ENCODE assay signal across 13 cellular contexts in the genomic region with DNA sequence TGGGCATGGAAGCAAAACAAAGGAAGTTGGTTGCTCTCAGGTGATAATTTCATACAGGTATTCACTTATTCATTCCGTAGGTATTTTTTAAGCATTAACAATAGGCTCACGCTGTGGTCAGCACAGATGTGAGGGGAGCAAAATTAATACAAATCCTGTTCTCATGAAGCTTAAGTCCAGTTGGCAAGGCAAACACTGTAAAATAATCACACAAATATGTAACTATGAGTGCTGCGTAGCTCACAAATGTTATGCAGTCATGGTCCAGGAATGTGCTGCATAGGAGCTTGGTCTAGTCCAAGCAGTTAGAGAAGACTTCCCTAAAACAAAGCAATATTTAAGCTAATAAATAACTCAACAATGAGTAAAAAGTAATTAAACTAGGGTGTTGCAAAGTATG. TPM values are rescaled to one million over a fixed set of nuclear protein-coding genes. Genes with fewer than 3 reads are reported as not detected.
DNase-seq lines count a peak whose midpoint lies in the region; ATAC-seq and TF ChIP-seq lines count a peak whose summit lies in the region.
"Had no signal": no experiment of that assay in that cellular context is flagged by ENCODE, and none has a peak within 500 bp of the region (broad histone marks: within the 10 kb centered on the region; RNA-seq: fewer than 3 reads in every experiment).

No MANE protein-coding gene starts in this region.

- peak overlapping the region; percentile 70 for H3K9ac ChIP-seq in mammary epithelial cell (ENCODE audit: insufficient read depth, low read length)
- H3K9ac ChIP-seq in mesenchymal stem cell (ENCODE audit: low read length), result peak overlapping the region; percentile 59

- H3K79me2 ChIP-seq in mammary epithelial cell (ENCODE audit: insufficient read depth, low read length), result no peaks in the 10 kb centered on the region

- no peaks in the 10 kb centered on the region for H4K20me1 ChIP-seq in mammary epithelial cell (ENCODE audit: insufficient read depth, low read length)

- H3K27ac ChIP-seq in mammary epithelial cell (ENCODE audit: insufficient read depth, low read depth, low read length), result peak overlapping the region; percentile 98
- peak overlapping the region; percentile 54 for H3K27ac ChIP-seq in mesenchymal stem cell (ENCODE audit: low read length, poor library complexity, severe bottlenecking)
- H3K27ac ChIP-seq: colonic mucosa had no signal

- no peak overlapping the region for H3K14ac ChIP-seq in mesenchymal stem cell (ENCODE audit: low read length in 2 of 2)

- H2BK120ac ChIP-seq in mesenchymal stem cell (ENCODE audit: low read depth, low read length), result no peak overlapping the region

- POLR2A ChIA-PET in WTC11 (lab: Charles Lee), result no interaction called here

- no peak; the same call in 1 of the 2 replicates for TF ChIP-seq RAD21 in Ishikawa (IDR thresholded peaks at IDR 0.05; ENCODE audit: low read depth)

- dilution Hi-C loops in mammary epithelial cell (cut with HindIII; ENCODE audit: low sequenced_read_pairs), result no loop called here

- no peak overlapping the region for H3K4me3 Mint-ChIP-seq in WTC11
- H3K4me3 Mint-ChIP-seq: activated T-cell treated with anti-CD3 and anti-CD28 coated beads, Interleukin-2, amount 50 U/mL, for 24 hours; CD8-positive, alpha-beta memory T cell; natural killer cell treated with Interleukin-12 subunit alpha and Interleukin-12 subunit beta and Interleukin-15 and Interleukin-18, amount 100 ng/mL, for 72 hours had no signal

- ATAC-seq in HG03571 (IDR thresholded peaks at IDR 0.05; ENCODE audit: unreplicated experiment), result no peak
- no peak for ATAC-seq in WTC11
- ATAC-seq: natural killer cell treated with Interleukin-12 subunit alpha and Interleukin-12 subunit beta and Interleukin-15 and Interleukin-18, amount 100 ng/mL, for 72 hours had no signal

- peak; percentile 68 for DNase-seq in AG09319 (ENCODE audit: extremely low read depth, low read depth)
- peak; percentile 96 for DNase-seq in mammary epithelial cell
- peak; percentile 64 for DNase-seq in mesenchymal stem cell
- DNase-seq in SHP77 (lab: John Stamatoyannopoulos, UW), result no peak
- no peak for DNase-seq in NCI-H526 (lab: John Stamatoyannopoulos, UW)
- no peak for DNase-seq in WTC11 (ENCODE audit: low spot score)
- DNase-seq: activated T-cell treated with anti-CD3 and anti-CD28 coated beads, Interleukin-2, amount 50 U/mL, for 24 hours; CD8-positive, alpha-beta memory T cell; colonic mucosa; NCI-H748 treated with DMSO at 0.1 percent for 48 hours had no signal

- H3K9me3 ChIP-seq in mammary epithelial cell (replicated peaks; ENCODE audit: insufficient read depth, low read length), result no peaks in the 10 kb centered on the region
- no peaks in the 10 kb centered on the region for H3K9me3 ChIP-seq in mesenchymal stem cell (ENCODE audit: control insufficient read depth, low read length)
- H3K9me3 ChIP-seq: colonic mucosa had no signal

- H4K8ac ChIP-seq in mesenchymal stem cell (ENCODE audit: low read length), result no peak overlapping the region

- H3K4me1 Mint-ChIP-seq in WTC11, result peaks cover 5% of the 10 kb centered on the region
- H3K4me1 Mint-ChIP-seq: CD8-positive, alpha-beta memory T cell had no signal

- intact Hi-C loops in mammary epithelial cell (cut with micrococcal nuclease), result loop anchor here (1.0 kb wide), 1 partner anchor 32 kb away; no protein-coding TSS in a partner anchor

- no peaks in the 10 kb centered on the region for H3K27me3 ChIP-seq in mammary epithelial cell (ENCODE audit: insufficient read depth, low read length)
- no peaks in the 10 kb centered on the region for H3K27me3 ChIP-seq in mesenchymal stem cell (ENCODE audit: control insufficient read depth in 1 of 2, insufficient read depth in 1 of 2, low read length in 2 of 2)
- H3K27me3 ChIP-seq: colonic mucosa had no signal

- peaks cover 19% of the 10 kb centered on the region for H3K9me3 Mint-ChIP-seq in WTC11
- H3K9me3 Mint-ChIP-seq: activated T-cell treated with anti-CD3 and anti-CD28 coated beads, Interleukin-2, amount 50 U/mL, for 24 hours; natural killer cell treated with Interleukin-12 subunit alpha and Interleukin-12 subunit beta and Interleukin-15 and Interleukin-18, amount 100 ng/mL, for 72 hours had no signal

- no peak overlapping the region for H2BK15ac ChIP-seq in mesenchymal stem cell (ENCODE audit: low read depth, poor library complexity, severe bottlenecking)

- H2AK5ac ChIP-seq in mesenchymal stem cell (ENCODE audit: low read length, severe bottlenecking), result no peak overlapping the region

- H3K4me2 ChIP-seq in mammary epithelial cell (ENCODE audit: insufficient read depth, low read depth, low read length) (peak overlapping the region; percentile 71), mesenchymal stem cell (ENCODE audit: low read length, poor library complexity, severe bottlenecking) (no peak overlapping the region)

- no peak overlapping the region for H3K23ac ChIP-seq in mesenchymal stem cell (ENCODE audit: low read length in 2 of 2)

- no peaks in the 10 kb centered on the region for H3K79me1 ChIP-seq in mesenchymal stem cell (replicated peaks; ENCODE audit: low read length, poor library complexity, severe bottlenecking)

- H3K36me3 ChIP-seq in mammary epithelial cell (ENCODE audit: insufficient read depth, low read length) (no peaks in the 10 kb centered on the region), mesenchymal stem cell (ENCODE audit: control insufficient read depth in 1 of 2, insufficient read depth in 2 of 2, low read depth in 1 of 2, low read length in 2 of 2) (no peaks in the 10 kb centered on the region)
- H3K36me3 ChIP-seq: colonic mucosa had no signal

- H4K91ac ChIP-seq in mesenchymal stem cell (ENCODE audit: low read length), result no peak overlapping the region

- 0% methylated on average over 3 of the region's 3 CpGs for WGBS in mammary epithelial cell (ENCODE audit: low coverage, missing lambda C conversion rate)
- no CpG with 5 or more reads among the region's 3 CpGs for WGBS in mesenchymal stem cell

- H3K36me3 Mint-ChIP-seq in WTC11, result peaks cover 5% of the 10 kb centered on the region
- H3K36me3 Mint-ChIP-seq: natural killer cell treated with Interleukin-12 subunit alpha and Interleukin-12 subunit beta and Interleukin-15 and Interleukin-18, amount 100 ng/mL, for 72 hours had no signal

- peaks cover 3% of the 10 kb centered on the region; the same call in 1 of the 2 replicates for H3K27me3 Mint-ChIP-seq in WTC11 (ENCODE audit: low read depth)

- no peak overlapping the region for H3K27ac Mint-ChIP-seq in WTC11
- H3K27ac Mint-ChIP-seq: activated T-cell treated with anti-CD3 and anti-CD28 coated beads, Interleukin-2, amount 50 U/mL, for 24 hours; CD8-positive, alpha-beta memory T cell; natural killer cell treated with Interleukin-12 subunit alpha and Interleukin-12 subunit beta and Interleukin-15 and Interleukin-18, amount 100 ng/mL, for 72 hours had no signal

- BruUV-seq in mammary epithelial cell (replicated peaks; lab: Mats Ljungman, UMichigan), result no TSS peak

- peak; percentile 96 for TF ChIP-seq EP300 in Ishikawa (IDR thresholded peaks at IDR 0.05; ENCODE audit: borderline replicate concordance)

- H3K4me1 ChIP-seq in mammary epithelial cell (ENCODE audit: insufficient read depth, low read length) (peaks cover 31% of the 10 kb centered on the region), mesenchymal stem cell (ENCODE audit: control insufficient read depth, insufficient read depth, low read depth, low read length) (peaks cover 7% of the 10 kb centered on the region)
- H3K4me1 ChIP-seq: colonic mucosa had no signal

- no peak overlapping the region for H2BK5ac ChIP-seq in mesenchymal stem cell (ENCODE audit: low read depth, low read length, poor library complexity, severe bottlenecking)

- no peak for TF ChIP-seq CTCF in AG09319 (IDR thresholded peaks at IDR 0.05; ENCODE audit: low read depth, low read length)
- no peak for TF ChIP-seq CTCF in mammary epithelial cell (conservative IDR thresholded peaks at IDR 0.05 in 1 of 2, IDR thresholded peaks at IDR 0.05 in 1 of 2; ENCODE audit: extremely low read depth in 1 of 2, insufficient read depth in 1 of 2, low read depth in 1 of 2, low read length in 2 of 2)
- TF ChIP-seq CTCF in WTC11 (IDR thresholded peaks at IDR 0.05), result no peak

- H2BK12ac ChIP-seq in mesenchymal stem cell (ENCODE audit: low read length in 2 of 2), result no peak overlapping the region

- H3K4ac ChIP-seq in mesenchymal stem cell (ENCODE audit: low read depth in 1 of 2, low read length in 2 of 2), result no peak overlapping the region

- CTCF ChIA-PET in mammary epithelial cell (lab: Charles Lee; ENCODE audit: low non-redundant PET), result interaction anchor here (0.6 to 0.9 kb wide), 3 partner anchors 21 to 330 kb away, joined by 3 to 5 read pairs (median 3); no protein-coding TSS in a partner anchor
- CTCF ChIA-PET in WTC11 (lab: Charles Lee), result interaction anchor here (0.8 to 0.9 kb wide), 2 partner anchors 71 to 75 kb away, joined by 4 read pairs; no protein-coding TSS in a partner anchor

- in situ Hi-C loops in mammary epithelial cell (cut with MboI; ENCODE audit: low sequenced_read_pairs in 2 of 2), result no loop called here

- no peak overlapping the region for H3K4me3 ChIP-seq in mammary epithelial cell (replicated peaks in 1 of 3; ENCODE audit: insufficient read depth in 1 of 3, low read depth in 2 of 3, low read length in 3 of 3)
- no peak overlapping the region for H3K4me3 ChIP-seq in mesenchymal stem cell (ENCODE audit: insufficient read depth in 1 of 2, low read depth in 1 of 2, low read length in 2 of 2)
- H3K4me3 ChIP-seq: colonic mucosa had no signal

- no peak overlapping the region for H3K18ac ChIP-seq in mesenchymal stem cell (ENCODE audit: low read depth in 1 of 2, low read length in 2 of 2)

- H2AFZ ChIP-seq in mammary epithelial cell (ENCODE audit: low read depth, low read length) (peak overlapping the region; percentile 25), mesenchymal stem cell (ENCODE audit: low read depth, low read length) (no peak overlapping the region)

TF ChIP-seq in Ishikawa, 13 proteins besides CTCF, POLR2A, EP300 and RAD21 (continues in another document):
- 0 out of 2 replicates have a peak, but pooled peaks have one; percentile 35 for TF ChIP-seq CREB1 (IDR thresholded peaks at IDR 0.05; ENCODE audit: low read depth)
- no peak for TF ChIP-seq ZBTB7A (IDR thresholded peaks at IDR 0.05; ENCODE audit: low read depth)

RNA-seq across cellular contexts. Expression of a gene that starts 23.9 kb away (rescaled TPM):
- total RNA-seq in mammary epithelial cell, result not detected
- polyA plus RNA-seq in mammary epithelial cell, result not detected
- polyA minus RNA-seq in mammary epithelial cell, result not detected
- polyA plus RNA-seq in mesenchymal stem cell (2013, experiment 1 of 2), result not detected
- not detected for polyA plus RNA-seq in mesenchymal stem cell (2013, experiment 2 of 2)
- 1.7 to 9.7 TPM (median 7.0 TPM) in 3 replicates for total RNA-seq in WTC11 (2021)
- total RNA-seq: CD8-positive, alpha-beta memory T cell; natural killer cell treated with Interleukin-12 subunit alpha and Interleukin-12 subunit beta and Interleukin-15 and Interleukin-18, amount 100 ng/mL, for 72 hours had no signal
- polyA plus RNA-seq: CD8-positive, alpha-beta memory T cell had no signal

RNA-seq across cellular contexts. Expression of a gene that starts 31.1 kb away (rescaled TPM):
- 1 to 10 TPM; 1.7 to 2.4 TPM for total RNA-seq in mammary epithelial cell
- polyA plus RNA-seq in mammary epithelial cell, result 0.20 TPM
- polyA minus RNA-seq in mammary epithelial cell, result not detected
- 0.28 TPM for polyA plus RNA-seq in mesenchymal stem cell (2013, experiment 1 of 2)
- not detected for polyA plus RNA-seq in mesenchymal stem cell (2013, experiment 2 of 2)
- total RNA-seq in WTC11 (2021), result 1.1 to 1.6 TPM (median 1.1 TPM) in 3 replicates
- total RNA-seq: CD8-positive, alpha-beta memory T cell; colonic mucosa; natural killer cell treated with Interleukin-12 subunit alpha and Interleukin-12 subunit beta and Interleukin-15 and Interleukin-18, amount 100 ng/mL, for 72 hours had no signal
- polyA plus RNA-seq: CD8-positive, alpha-beta memory T cell had no signal

Comparison
In these comparisons a context has a peak if more than half of its experiments do, and no peak if none do; other contexts are left out.
1. DNase-seq: peak in AG09319 (single experiment), mammary epithelial cell (single experiment) and mesenchymal stem cell (single experiment); none in SHP77 (0 of 2), NCI-H526 (0 of 2) and WTC11 (single experiment).